In genomic region chr15:50353251-50353998, GRCh38 we compare ENCODE assay signal across 8 cellular contexts. TPM values are rescaled to one million over a fixed set of nuclear protein-coding genes. Genes with fewer than 3 reads are reported as not detected.
DNase-seq lines count a peak whose midpoint lies in the region; ATAC-seq and TF ChIP-seq lines count a peak whose summit lies in the region.

No MANE protein-coding gene starts in this region.

- intact Hi-C loops in activated CD4-positive, alpha-beta memory T cell treated with anti-CD3 and anti-CD28 coated beads for 36 hours (cut with micrococcal nuclease) = loop anchor here (1.0 to 5.0 kb wide), 11 partner anchors 23 to 1475 kb away; partner anchors contain the start of genes EID1, LYSMD2 and SPPL2A
- intact Hi-C loops in psoas muscle (cut with DNase I) = loop anchor here in 1 of 2 donors (10.0 kb wide), 1 partner anchor 1479 kb away; the partner anchor contains the start of gene EID1

- H3K4me1 ChIP-seq in HUES64 (ENCODE audit: insufficient read depth, low read length) = peaks cover 23% of the 10 kb centered on the region
- peaks cover 54% of the 10 kb centered on the region for H3K4me1 ChIP-seq in psoas muscle

- H3K9ac ChIP-seq in HUES64 (ENCODE audit: low read depth, low read length) = peak overlapping the region; percentile 99

- peak; percentile 80 for DNase-seq in GM04504 (ENCODE audit: low read depth)
- DNase-seq in activated CD4-positive, alpha-beta memory T cell treated with anti-CD3 and anti-CD28 coated beads for 36 hours = no peak
- DNase-seq in foreskin melanocyte = peak; percentile 14
- no peak for DNase-seq in psoas muscle
- no peak for DNase-seq in epidermal melanocyte (ENCODE audit: insufficient read length, low spot score)
- no peak for DNase-seq in T-helper 9 cell

- no peak for ATAC-seq in psoas muscle
- no peak for ATAC-seq in GM18867 (IDR thresholded peaks at IDR 0.05; ENCODE audit: unreplicated experiment)

- peaks cover 20% of the 10 kb centered on the region for H3K36me3 ChIP-seq in HUES64 (ENCODE audit: insufficient read depth, low read length)
- H3K36me3 ChIP-seq in psoas muscle (ENCODE audit: insufficient read depth in 1 of 2, low read depth in 1 of 2) = peaks cover 2 to 13% of the 10 kb centered on the region in 2 donors

- H3K36me3 Mint-ChIP-seq in activated CD4-positive, alpha-beta memory T cell treated with anti-CD3 and anti-CD28 coated beads for 36 hours = peaks cover 41% of the 10 kb centered on the region

- H3K4me1 Mint-ChIP-seq in activated CD4-positive, alpha-beta memory T cell treated with anti-CD3 and anti-CD28 coated beads for 36 hours (ENCODE audit: low read depth) = peaks cover 49% of the 10 kb centered on the region

- H3K27ac Mint-ChIP-seq in activated CD4-positive, alpha-beta memory T cell treated with anti-CD3 and anti-CD28 coated beads for 36 hours = peak overlapping the region; percentile 98

- no peaks in the 10 kb centered on the region for H3K9me3 Mint-ChIP-seq in activated CD4-positive, alpha-beta memory T cell treated with anti-CD3 and anti-CD28 coated beads for 36 hours

- no peak for TF ChIP-seq CTCF in psoas muscle (IDR thresholded peaks at IDR 0.05)

- 17% methylated on average over 8 of the region's 8 CpGs for WGBS in HUES64
- WGBS in psoas muscle, 3 donors = 1 to 2% (median 2%) methylated on average over 8 of the region's 8 CpGs

- CTCF ChIA-PET in activated CD4-positive, alpha-beta memory T cell treated with anti-CD3 and anti-CD28 coated beads for 36 hours (lab: Charles Lee) = interaction anchor here (0.9 to 1.1 kb wide), 5 partner anchors 37 to 556 kb away, joined by 3 to 4 read pairs (median 3); partner anchors contain the start of gene USP8

- H3K27ac ChIP-seq in HUES64 (ENCODE audit: low read depth, low read length) (peak overlapping the region; percentile 95), psoas muscle (peak overlapping the region; percentile 100)

- no peaks in the 10 kb centered on the region for H3K9me3 ChIP-seq in HUES64 (ENCODE audit: insufficient read depth, low read depth, low read length)
- H3K9me3 ChIP-seq in psoas muscle = no peaks in the 10 kb centered on the region

- POLR2A ChIA-PET in activated CD4-positive, alpha-beta memory T cell treated with anti-CD3 and anti-CD28 coated beads for 36 hours (lab: Charles Lee) = interaction anchor here (0.6 to 1.4 kb wide), 17 partner anchors 22 to 554 kb away, joined by 3 to 12 read pairs (median 4); partner anchors contain the start of genes SPPL2A and USP8

- H3K4me3 Mint-ChIP-seq in activated CD4-positive, alpha-beta memory T cell treated with anti-CD3 and anti-CD28 coated beads for 36 hours = peak overlapping the region; percentile 90

- H3K27me3 ChIP-seq in HUES64 (ENCODE audit: insufficient read depth, low read length) (no peaks in the 10 kb centered on the region), psoas muscle (ENCODE audit: insufficient read depth in 3 of 3, low read length in 2 of 3) (no peaks in the 10 kb centered on the region)

- H3K4me3 ChIP-seq in HUES64 (ENCODE audit: low read length) = peak overlapping the region; percentile 91
- H3K4me3 ChIP-seq in psoas muscle = peak overlapping the region; percentile 97

- H3K27me3 Mint-ChIP-seq in activated CD4-positive, alpha-beta memory T cell treated with anti-CD3 and anti-CD28 coated beads for 36 hours = peaks cover 2% of the 10 kb centered on the region

RNA-seq across cellular contexts. Expression of gene GABPB1, which starts 1.6 kb away (rescaled TPM):
- polyA plus RNA-seq in HUES64 (2013, experiment 1 of 2) = 30.0 TPM
- 29.9 TPM for polyA plus RNA-seq in HUES64 (2013, experiment 2 of 2)
- 10 to 100 TPM; 54.1 to 58.2 TPM for total RNA-seq in activated CD4-positive, alpha-beta memory T cell treated with anti-CD3 and anti-CD28 coated beads for 36 hours
- 10 to 100 TPM in 2 of 4 donors, 1 to 10 TPM in 2; 5.1 to 16.7 (median 9.3) TPM for total RNA-seq in psoas muscle
- 1 to 10 TPM; 5.0 to 6.6 (median 5.4) TPM for polyA plus RNA-seq in psoas muscle

Comparison
In these comparisons a context has a peak if more than half of its experiments do, and no peak if none do; other contexts are left out.
1. DNase-seq: peak in GM04504 (single experiment) and foreskin melanocyte (single experiment); none in activated CD4-positive, alpha-beta memory T cell treated with anti-CD3 and anti-CD28 coated beads for 36 hours (single experiment), psoas muscle (0 of 2), epidermal melanocyte (single experiment) and T-helper 9 cell (single experiment).